8 cellular contexts compared by ENCODE assay signal in genomic region chr7:77121860-77122681, GRCh38. TPM values are rescaled to one million over a fixed set of nuclear protein-coding genes. Genes with fewer than 3 reads are reported as not detected.
DNase-seq lines count a peak whose midpoint lies in the region; ATAC-seq and TF ChIP-seq lines count a peak whose summit lies in the region.
"Not testable (repeated sequence)": the region's sequence is repeated elsewhere in the genome, so short reads cannot be mapped to it uniquely, and the experiment has no call there.

Gene CCDC146, plus strand, starts transcription at chr7:77122615. Its CDS starts 45,054 bp downstream, at chr7:77167669.

- peaks cover 21% of the 10 kb centered on the region for H3K4me1 Mint-ChIP-seq in activated naive CD4-positive, alpha-beta T cell treated with anti-CD3 and anti-CD28 coated beads, Interleukin-2, amount 50 U/mL, for 24 hours

- H3K36me3 Mint-ChIP-seq in activated naive CD4-positive, alpha-beta T cell treated with anti-CD3 and anti-CD28 coated beads, Interleukin-2, amount 50 U/mL, for 24 hours, result not testable (repeated sequence)

- not testable (repeated sequence) for TF ChIP-seq CTCF in GM06990 (IDR thresholded peaks at IDR 0.05; ENCODE audit: insufficient read depth, low read length, poor library complexity, severe bottlenecking)

- not testable (repeated sequence) for H3K36me3 ChIP-seq in GM06990 (ENCODE audit: control insufficient read depth, insufficient read depth, low read length)

- H3K27ac ChIP-seq in substantia nigra (ENCODE audit: low read depth, low read length, poor library complexity, severe bottlenecking), result peak within 1 kb of the TSS; percentile 49

- H3K4me3 ChIP-seq in GM06990 (replicated peaks; ENCODE audit: low read depth, low read length), result peak within 1 kb of the TSS; percentile 87

- H3K4me3 Mint-ChIP-seq in activated naive CD4-positive, alpha-beta T cell treated with anti-CD3 and anti-CD28 coated beads, Interleukin-2, amount 50 U/mL, for 24 hours, result peak within 1 kb of the TSS; percentile 93

- ATAC-seq in HG02642 (IDR thresholded peaks at IDR 0.05; ENCODE audit: poor library complexity, unreplicated experiment), result peak; percentile 99
- peak; percentile 99 for ATAC-seq in SK-N-SH treated with all-trans-retinoic acid at 6 μM for 48 hours

- H3K27me3 ChIP-seq in GM06990 (replicated peaks; ENCODE audit: control insufficient read depth, insufficient read depth, low read length), result not testable (repeated sequence)

- DNase-seq in GM06990 (ENCODE audit: extremely low read depth, insufficient read length), result peak; percentile 88
- peak; percentile 100 for DNase-seq in NCI-H1092 treated with DMSO at 0.1 percent for 48 hours (lab: John Stamatoyannopoulos, UW)
- peak; percentile 95 for DNase-seq in glomerular endothelial cell (ENCODE audit: extremely low read depth, low read depth, low spot score)
- peak; percentile 52 to 100 (median 98) for DNase-seq in nucleus accumbens (lab: John Stamatoyannopoulos, UW)
- peak; percentile 49 to 99 (median 97) for DNase-seq in substantia nigra (lab: John Stamatoyannopoulos, UW)

- H3K27ac Mint-ChIP-seq in activated naive CD4-positive, alpha-beta T cell treated with anti-CD3 and anti-CD28 coated beads, Interleukin-2, amount 50 U/mL, for 24 hours, result peak within 1 kb of the TSS; percentile 75

- H3K27me3 Mint-ChIP-seq in activated naive CD4-positive, alpha-beta T cell treated with anti-CD3 and anti-CD28 coated beads, Interleukin-2, amount 50 U/mL, for 24 hours, result not testable (repeated sequence)

- not testable (repeated sequence) for H3K9me3 Mint-ChIP-seq in activated naive CD4-positive, alpha-beta T cell treated with anti-CD3 and anti-CD28 coated beads, Interleukin-2, amount 50 U/mL, for 24 hours

TF ChIP-seq in SK-N-SH treated with all-trans-retinoic acid at 6 μM for 48 hours, 23 proteins besides CTCF, POLR2A, EP300 and RAD21:
- TF ChIP-seq TSHZ2 (CRISPR knock-in tag; IDR thresholded peaks at IDR 0.05), result peak; percentile 46; the same call in 1 of the 2 replicates

RNA-seq across cellular contexts. Expression of gene CCDC146, which starts in this region (rescaled TPM):
- total RNA-seq in glomerular endothelial cell, result 1.2 and 5.7 TPM in 2 replicates

Comparison
In these comparisons a context has a peak if more than half of its experiments do, and no peak if none do; other contexts are left out.
1. Peak in every context shown above with its lines: DNase-seq, ATAC-seq, H3K4me3 ChIP-seq and H3K27ac ChIP-seq.